ENCODE assay signal across 1 cellular context in the genomic region with DNA sequence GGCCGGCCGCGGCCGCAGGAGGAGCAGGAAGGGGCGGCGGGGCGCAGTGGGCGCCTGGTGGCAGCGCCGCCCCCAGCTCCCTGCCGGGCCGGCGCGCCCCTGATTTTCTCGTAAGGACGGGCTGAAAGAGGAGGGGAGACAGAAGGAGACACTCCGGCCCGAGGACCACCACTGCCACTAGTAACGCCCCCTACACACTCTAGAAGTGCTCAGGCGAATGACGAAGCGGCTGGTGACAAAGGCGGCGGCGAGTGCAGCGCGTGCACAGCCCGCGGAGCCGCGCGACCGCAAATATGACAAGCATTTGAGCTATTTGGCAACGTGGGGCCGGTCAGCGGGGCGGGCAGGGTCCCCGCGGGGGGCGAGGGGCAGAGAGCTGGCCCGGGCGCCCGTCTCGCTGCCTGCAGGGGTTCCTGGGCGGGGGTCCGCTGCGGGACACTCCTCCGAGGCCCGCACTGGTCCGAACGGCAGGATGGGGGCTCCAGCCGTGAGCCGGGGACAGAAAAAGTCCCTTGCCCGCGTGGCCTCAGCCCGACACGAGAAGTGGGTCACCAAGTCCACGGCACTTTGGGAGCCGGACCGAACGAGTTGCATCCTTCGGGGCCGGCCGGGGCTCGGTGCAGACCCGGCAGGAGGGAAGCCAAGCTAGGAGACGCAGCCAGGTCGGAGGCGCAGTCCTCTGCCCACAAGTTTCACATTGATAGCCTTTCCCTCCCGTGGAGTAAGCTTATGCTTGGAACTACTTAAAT.
TF ChIP-seq lines count a peak whose summit lies in the region.

No MANE protein-coding gene starts in this region.

TF ChIP-seq in HEK293, 187 proteins besides CTCF, POLR2A, EP300 and RAD21 (continued from another document):
- TF ChIP-seq ZNF114 (tag by site-specific recombination; IDR thresholded peaks at IDR 0.05) (no peak), ZNF121 (tag by site-specific recombination; IDR thresholded peaks at IDR 0.05) (no peak), ZNF423 (tag by site-specific recombination; IDR thresholded peaks at IDR 0.05) (no peak)
TF ChIP-seq in HEK293: peak in this region for 30.
